ENCODE assay signal across 8 cellular contexts in the genomic region with DNA sequence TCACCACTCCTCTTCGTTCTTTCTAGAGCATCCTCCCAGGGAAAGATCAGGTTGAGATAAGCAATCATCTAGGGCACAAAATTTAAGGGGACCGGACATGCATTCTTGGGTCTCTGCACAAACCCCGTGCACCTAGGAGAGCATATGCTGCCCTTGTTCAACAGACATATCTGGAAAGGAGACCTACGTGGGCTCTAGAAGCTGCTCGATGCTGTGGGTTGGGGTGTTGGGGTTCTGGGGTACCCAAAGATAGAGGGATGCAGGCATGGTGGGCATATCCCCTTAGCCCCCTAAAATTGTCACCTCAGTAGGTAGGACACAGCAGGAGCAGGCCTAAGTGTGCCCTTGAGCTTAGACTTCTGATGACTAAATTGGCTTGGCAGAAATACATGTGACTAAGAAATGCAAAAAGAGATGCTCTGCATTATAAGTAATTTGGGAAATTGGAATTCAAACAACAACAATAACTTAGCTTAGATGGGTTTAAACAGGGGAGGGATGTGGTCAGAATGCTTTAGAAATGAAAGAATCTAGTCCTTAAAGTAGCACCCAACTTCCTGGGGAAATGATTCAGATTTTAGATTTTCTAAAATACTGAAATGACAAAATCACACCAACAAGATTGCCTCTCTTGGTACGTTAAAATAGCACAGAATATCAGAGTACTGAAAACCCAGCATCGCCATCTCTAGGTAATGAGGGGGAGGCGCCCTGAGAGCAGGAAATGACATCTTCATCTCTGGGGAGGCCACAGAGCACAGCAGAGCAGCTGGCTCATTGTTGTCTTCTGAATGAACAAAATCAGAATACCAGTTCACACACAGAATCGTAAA.
DNase-seq lines count a peak whose midpoint lies in the region; ATAC-seq and TF ChIP-seq lines count a peak whose summit lies in the region.

No MANE protein-coding gene starts in this region.

- H3K27me3 ChIP-seq in BE2C = no peaks in the 10 kb centered on the region

- ATAC-seq in GM18520 (IDR thresholded peaks at IDR 0.05; ENCODE audit: unreplicated experiment) (peak; percentile 92), HG02588 (IDR thresholded peaks at IDR 0.05; ENCODE audit: unreplicated experiment) (peak; percentile 87)

- no peak overlapping the region for H3K4me3 ChIP-seq in BE2C (ENCODE audit: low read depth, low read length)

- no peaks in the 10 kb centered on the region for H3K9me3 ChIP-seq in BE2C

- no peaks in the 10 kb centered on the region for H3K4me1 ChIP-seq in BE2C

- no peaks in the 10 kb centered on the region for H3K36me3 ChIP-seq in BE2C

- TF ChIP-seq CTCF in BE2C (IDR thresholded peaks at IDR 0.05; ENCODE audit: low read depth, low read length) = no peak

- DNase-seq in NCI-H226 (peak; percentile 35), astrocyte of the hippocampus (ENCODE audit: low read depth, low spot score) (peak; percentile 61), GDM1 (lab: John Stamatoyannopoulos, UW) (no peak), BE2C (no peak), NCI-H187 (lab: John Stamatoyannopoulos, UW) (no peak)
- peak; percentile 48 for DNase-seq in stimulated activated CD4-positive, alpha-beta T cell treated with anti-CD3 and anti-CD28 coated beads, Interleukin-4, amount 100 ng/mL, for 24 hours

Comparison
In these comparisons a context has a peak if more than half of its experiments do, and no peak if none do; other contexts are left out.
1. DNase-seq: peak in NCI-H226 (single experiment), astrocyte of the hippocampus (single experiment) and stimulated activated CD4-positive, alpha-beta T cell treated with anti-CD3 and anti-CD28 coated beads, Interleukin-4, amount 100 ng/mL, for 24 hours (single experiment); none in GDM1 (single experiment), BE2C (single experiment) and NCI-H187 (0 of 2).